ENCODE assay signal across 15 cellular contexts in the genomic region with DNA sequence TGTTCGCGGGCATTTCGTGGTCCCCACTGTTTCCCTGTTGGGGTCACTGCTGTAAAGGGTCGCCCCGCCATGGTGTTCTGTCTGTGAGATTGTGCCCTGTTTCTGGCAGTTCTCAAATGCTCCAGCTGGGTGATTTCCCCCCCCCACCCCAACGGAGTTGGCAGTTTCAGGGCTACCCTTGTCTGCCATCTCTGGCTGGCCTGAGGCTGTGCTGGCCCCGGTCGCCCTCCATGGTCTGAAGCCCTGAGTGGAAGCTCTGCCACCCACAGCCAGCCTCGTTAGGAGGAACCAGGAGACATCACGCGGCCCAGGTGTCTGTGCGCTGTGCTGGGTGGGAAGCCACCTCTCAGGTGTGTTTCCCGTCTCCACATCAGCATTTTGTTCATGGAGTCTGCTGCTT.
DNase-seq lines count a peak whose midpoint lies in the region; ATAC-seq and TF ChIP-seq lines count a peak whose summit lies in the region.
"Had no signal": no experiment of that assay in that cellular context is flagged by ENCODE, and none has a peak within 500 bp of the region (broad histone marks: within the 10 kb centered on the region; RNA-seq: fewer than 3 reads in every experiment).

No MANE protein-coding gene starts in this region.

- H3K36me3 Mint-ChIP-seq in glutamatergic neuron (ENCODE audit: unreplicated experiment) (peaks cover 13% of the 10 kb centered on the region), neural crest cell (ENCODE audit: low read depth) (peaks cover 20% of the 10 kb centered on the region)

- H2AFZ ChIP-seq in GM23248, result no peak overlapping the region

- TF ChIP-seq CTCF in glutamatergic neuron (IDR thresholded peaks at IDR 0.05; ENCODE audit: partially characterized antibody, unreplicated experiment), result no peak
- no peak for TF ChIP-seq CTCF in neural crest cell (conservative IDR thresholded peaks at IDR 0.05)

- H3K27me3 Mint-ChIP-seq in glutamatergic neuron (ENCODE audit: unreplicated experiment) (peaks cover 16% of the 10 kb centered on the region), neural crest cell (ENCODE audit: low read depth) (peaks cover 2% of the 10 kb centered on the region)
- H3K27me3 Mint-ChIP-seq: B cell; CD4-positive, alpha-beta T cell had no signal

- no peaks in the 10 kb centered on the region for H3K79me2 ChIP-seq in GM23248 (ENCODE audit: insufficient read depth)

- H3K9ac ChIP-seq in GM23248, result no peak overlapping the region

- no peaks in the 10 kb centered on the region for H3K9me3 ChIP-seq in GM23248 (ENCODE audit: low read depth)
- H3K9me3 ChIP-seq: HAP-1 had no signal

- H3K27ac Mint-ChIP-seq in glutamatergic neuron (ENCODE audit: unreplicated experiment), result no peak overlapping the region
- no peak overlapping the region for H3K27ac Mint-ChIP-seq in neural crest cell (ENCODE audit: unreplicated experiment)
- H3K27ac Mint-ChIP-seq: B cell; CD4-positive, alpha-beta T cell; HFFc6 had no signal

- H3K4me3 Mint-ChIP-seq in glutamatergic neuron (ENCODE audit: unreplicated experiment), result no peak overlapping the region
- H3K4me3 Mint-ChIP-seq in neural crest cell, result peak overlapping the region; percentile 31
- H3K4me3 Mint-ChIP-seq: B cell; CD4-positive, alpha-beta T cell; HFFc6 had no signal

- H3K4me1 Mint-ChIP-seq in glutamatergic neuron (ENCODE audit: low read depth, unreplicated experiment), result no peaks in the 10 kb centered on the region
- H3K4me1 Mint-ChIP-seq in neural crest cell, result peaks cover 26% of the 10 kb centered on the region
- H3K4me1 Mint-ChIP-seq: B cell had no signal

- in situ Hi-C loops in GM23248 (cut with MboI), result loop anchor here (10.0 kb wide), 1 partner anchor 181 kb away; no protein-coding TSS in a partner anchor

- DNase-seq in GM23248, result peak; percentile 18
- DNase-seq in SK-N-DZ (ENCODE audit: low spot score), result peak; percentile 22
- peak; percentile 51 for DNase-seq in glutamatergic neuron
- DNase-seq in neural crest cell (ENCODE audit: low read depth, low spot score), result no peak
- no peak for DNase-seq in SHP77 (lab: John Stamatoyannopoulos, UW)
- DNase-seq in KG1 (lab: John Stamatoyannopoulos, UW), result no peak
- DNase-seq: C1 segment of cervical spinal cord; Calu3; CD4-positive, alpha-beta T cell; DMS 273 treated with DMSO at 0.1 percent for 48 hours; HFFc6 had no signal

- H4K20me1 ChIP-seq in GM23248 (ENCODE audit: insufficient read depth), result no peaks in the 10 kb centered on the region

- no peak for ATAC-seq in GM18870 (IDR thresholded peaks at IDR 0.05; ENCODE audit: unreplicated experiment)
- ATAC-seq: GM12878 had no signal

- no peaks in the 10 kb centered on the region for H3K9me2 ChIP-seq in GM23248 (ENCODE audit: insufficient read depth)

- WGBS in GM23248 (ENCODE audit: low coverage in 1 of 2, low lambda C conversion rate in 2 of 2, missing lambda C conversion rate in 2 of 2), 2 experiments, result 73 to 75% methylated on average over 13 of the region's 13 CpGs

- H3F3A ChIP-seq in GM23248 (ENCODE audit: insufficient read depth), result no peaks in the 10 kb centered on the region

- no peak overlapping the region for H3K4me3 ChIP-seq in GM23248
- H3K4me3 ChIP-seq: GM12878, HAP-1 had no signal

- H3K27ac ChIP-seq in GM23248, result no peak overlapping the region

- H3K36me3 ChIP-seq in GM23248 (ENCODE audit: low read depth), result no peaks in the 10 kb centered on the region
- H3K36me3 ChIP-seq: HAP-1 had no signal

- H3K4me2 ChIP-seq in GM23248 (ENCODE audit: unreplicated experiment), result no peak overlapping the region

- H3K27me3 ChIP-seq in GM23248 (replicated peaks; ENCODE audit: insufficient read depth), result peaks cover 17% of the 10 kb centered on the region

- H3K4me1 ChIP-seq in GM23248 (ENCODE audit: insufficient read depth), result no peaks in the 10 kb centered on the region
- H3K4me1 ChIP-seq: HAP-1 had no signal

- peaks cover 7% of the 10 kb centered on the region for H3K9me3 Mint-ChIP-seq in glutamatergic neuron (ENCODE audit: unreplicated experiment)
- H3K9me3 Mint-ChIP-seq in neural crest cell, result peaks cover 5% of the 10 kb centered on the region
- H3K9me3 Mint-ChIP-seq: CD4-positive, alpha-beta T cell; HFFc6 had no signal

Comparison
In these comparisons a context has a peak if more than half of its experiments do, and no peak if none do; other contexts are left out.
1. DNase-seq: peak in GM23248 (single experiment), SK-N-DZ (single experiment) and glutamatergic neuron (single experiment); none in neural crest cell (single experiment), SHP77 (0 of 2) and KG1 (single experiment).